In genomic region chr1:161772397-161772796, GRCh38 we compare ENCODE assay signal across 15 cellular contexts. TPM values are rescaled to one million over a fixed set of nuclear protein-coding genes. Genes with fewer than 3 reads are reported as not detected.
DNase-seq lines count a peak whose midpoint lies in the region; ATAC-seq lines count a peak whose summit lies in the region.
"Had no signal": no experiment of that assay in that cellular context is flagged by ENCODE, and none has a peak within 500 bp of the region (broad histone marks: within the 10 kb centered on the region; RNA-seq: fewer than 3 reads in every experiment).

No MANE protein-coding gene starts in this region.

- peak overlapping the region; percentile 13 for H3K27ac ChIP-seq in temporal lobe (ENCODE audit: low read depth, low read length)
- H3K27ac ChIP-seq: cardiac muscle cell had no signal

- peaks cover 19% of the 10 kb centered on the region for H3K4me1 Mint-ChIP-seq in activated T-cell treated with anti-CD3 and anti-CD28 coated beads, Interleukin-2, amount 50 U/mL, for 72 hours (ENCODE audit: low read depth)
- H3K4me1 Mint-ChIP-seq in T-helper 2 cell treated with Interferon-gamma antibody and Interleukin-4, amounts not matched to agents 5 μg/mL and 100 μg/mL, for 36 hours (ENCODE audit: low read depth): peaks cover 29% of the 10 kb centered on the region

- ATAC-seq in activated T-cell treated with anti-CD3 and anti-CD28 coated beads, Interleukin-2, amount 50 U/mL, for 72 hours (replicated peaks in 1 of 2): peak; percentile 55 to 68
- ATAC-seq in left ventricle myocardium superior (peak; percentile 75), HG02759 (IDR thresholded peaks at IDR 0.05; ENCODE audit: unreplicated experiment) (no peak)
- ATAC-seq: SK-N-SH treated with all-trans-retinoic acid at 6 μM for 48 hours had no signal

- no peaks in the 10 kb centered on the region for H3K27me3 Mint-ChIP-seq in activated T-cell treated with anti-CD3 and anti-CD28 coated beads, Interleukin-2, amount 50 U/mL, for 72 hours (ENCODE audit: low read depth)
- no peaks in the 10 kb centered on the region for H3K27me3 Mint-ChIP-seq in T-helper 2 cell treated with Interferon-gamma antibody and Interleukin-4, amounts not matched to agents 5 μg/mL and 100 μg/mL, for 36 hours (ENCODE audit: low read depth)

- H3K9me3 Mint-ChIP-seq in activated T-cell treated with anti-CD3 and anti-CD28 coated beads, Interleukin-2, amount 50 U/mL, for 72 hours: no peaks in the 10 kb centered on the region
- no peaks in the 10 kb centered on the region for H3K9me3 Mint-ChIP-seq in T-helper 2 cell treated with Interferon-gamma antibody and Interleukin-4, amounts not matched to agents 5 μg/mL and 100 μg/mL, for 36 hours

- intact Hi-C loops in left ventricle myocardium superior (cut with micrococcal nuclease): no loop called here

- H3K36me3 Mint-ChIP-seq in activated T-cell treated with anti-CD3 and anti-CD28 coated beads, Interleukin-2, amount 50 U/mL, for 72 hours (ENCODE audit: insufficient read depth in 2 of 2): no peaks in the 10 kb centered on the region
- peaks cover 5% of the 10 kb centered on the region for H3K36me3 Mint-ChIP-seq in T-helper 2 cell treated with Interferon-gamma antibody and Interleukin-4, amounts not matched to agents 5 μg/mL and 100 μg/mL, for 36 hours (ENCODE audit: low read depth)

- H3K27ac Mint-ChIP-seq in activated T-cell treated with anti-CD3 and anti-CD28 coated beads, Interleukin-2, amount 50 U/mL, for 72 hours: no peak overlapping the region
- H3K27ac Mint-ChIP-seq in T-helper 2 cell treated with Interferon-gamma antibody and Interleukin-4, amounts not matched to agents 5 μg/mL and 100 μg/mL, for 36 hours: no peak overlapping the region

- no peak for DNase-seq in activated T-cell treated with anti-CD3 and anti-CD28 coated beads, Interleukin-2, amount 50 U/mL, for 72 hours
- DNase-seq in activated T-cell treated with anti-CD3 and anti-CD28 coated beads for 4 hours (no peak), SKM-1 (lab: John Stamatoyannopoulos, UW; ENCODE audit: unreplicated experiment) (peak; percentile 73), left ventricle myocardium superior (no peak), hypothalamus (lab: John Stamatoyannopoulos, UW) (no peak)
- DNase-seq in T-helper 2 cell treated with Interferon-gamma antibody and Interleukin-4, amounts not matched to agents 5 μg/mL and 100 μg/mL, for 36 hours (ENCODE audit: low spot score): no peak
- DNase-seq: activated CD4-positive, alpha-beta T cell treated with anti-CD3 and anti-CD28 coated beads for 4 hours; activated naive CD4-positive, alpha-beta T cell; DMS53; NCI-H1436 treated with DMSO at 0.1 percent for 48 hours; trophoblast cell had no signal

- H3K4me3 Mint-ChIP-seq in activated T-cell treated with anti-CD3 and anti-CD28 coated beads, Interleukin-2, amount 50 U/mL, for 72 hours: no peak overlapping the region
- H3K4me3 Mint-ChIP-seq in T-helper 2 cell treated with Interferon-gamma antibody and Interleukin-4, amounts not matched to agents 5 μg/mL and 100 μg/mL, for 36 hours: no peak overlapping the region

RNA-seq across cellular contexts. Expression of gene ATF6, which starts 6.3 kb away (rescaled TPM):
- 10 to 100 TPM; 23.7 to 28.4 TPM for total RNA-seq in activated T-cell treated with anti-CD3 and anti-CD28 coated beads, Interleukin-2, amount 50 U/mL, for 72 hours
- total RNA-seq in left ventricle myocardium superior: 12.8 TPM
- total RNA-seq in temporal lobe: 23.4 TPM

RNA-seq across cellular contexts. Expression of gene DUSP12, which starts 22.8 kb away (rescaled TPM):
- total RNA-seq in activated T-cell treated with anti-CD3 and anti-CD28 coated beads, Interleukin-2, amount 50 U/mL, for 72 hours: 10 to 100 TPM; 33.0 to 41.1 TPM
- total RNA-seq in left ventricle myocardium superior: 8.3 TPM
- total RNA-seq in temporal lobe: 47.7 TPM

RNA-seq across cellular contexts. Expression of gene FCRLB, which starts 51.1 kb away (rescaled TPM):
- total RNA-seq in activated T-cell treated with anti-CD3 and anti-CD28 coated beads, Interleukin-2, amount 50 U/mL, for 72 hours: 1 to 10 TPM in 1 of 2 donors, under 1 TPM in 1; 0.43 to 1.2 TPM
- 0.17 TPM for total RNA-seq in left ventricle myocardium superior
- total RNA-seq in temporal lobe: 0.74 TPM
